In the genomic region with DNA sequence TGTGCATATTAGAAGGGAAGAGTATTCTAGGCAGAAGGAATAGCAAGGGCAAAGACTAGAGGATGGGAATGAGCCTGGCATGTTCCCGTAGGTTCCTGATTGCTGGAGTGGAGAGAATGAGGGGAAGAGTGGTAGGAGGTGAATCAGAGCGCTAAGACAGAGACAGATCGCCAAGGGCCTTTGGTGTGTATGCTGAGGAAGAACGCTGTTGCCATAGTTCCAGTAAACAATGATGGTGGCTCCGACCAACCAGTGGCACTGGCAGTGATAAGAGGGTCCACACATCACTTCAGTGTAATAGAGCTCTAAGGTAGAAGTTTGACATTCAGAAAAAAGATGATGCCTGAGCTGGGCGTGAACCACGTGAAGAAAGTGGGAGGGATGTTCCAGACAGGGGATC, we compare ENCODE assay signal across 6 cellular contexts. TPM values are rescaled to one million over a fixed set of nuclear protein-coding genes. Genes with fewer than 3 reads are reported as not detected.
DNase-seq lines count a peak whose midpoint lies in the region; ATAC-seq and TF ChIP-seq lines count a peak whose summit lies in the region.

No MANE protein-coding gene starts in this region.

- peaks cover 44% of the 10 kb centered on the region for H3K36me3 Mint-ChIP-seq in MCF 10A (ENCODE audit: insufficient read depth, unreplicated experiment)

- peak overlapping the region; percentile 87 for H3K27ac Mint-ChIP-seq in MCF 10A (ENCODE audit: low read depth, unreplicated experiment)

- H3K4me3 Mint-ChIP-seq in MCF 10A (ENCODE audit: unreplicated experiment) = peak overlapping the region; percentile 83

- intact Hi-C loops in MCF 10A (cut with micrococcal nuclease) = no loop called here
- intact Hi-C loops in left colon (cut with DNase I, micrococcal nuclease) = no loop called here

- H3K9me3 Mint-ChIP-seq in MCF 10A (ENCODE audit: unreplicated experiment) = peaks cover 15% of the 10 kb centered on the region

- TF ChIP-seq CTCF in MCF 10A (IDR thresholded peaks at IDR 0.05; ENCODE audit: unreplicated experiment) = no peak

- H4K8ac ChIP-seq in trophoblast cell (ENCODE audit: low read depth, low read length) = no peak overlapping the region

- no peak overlapping the region for H2AFZ ChIP-seq in trophoblast cell (ENCODE audit: insufficient read depth, low read length, poor library complexity)

- H3K18ac ChIP-seq in trophoblast cell (ENCODE audit: low read length) = peak overlapping the region; percentile 23

- H3K27ac ChIP-seq in HUES48 (ENCODE audit: low read depth, low read length) (no peak overlapping the region), trophoblast cell (ENCODE audit: low read depth, low read length) (no peak overlapping the region)

- H3K4me1 Mint-ChIP-seq in MCF 10A (ENCODE audit: insufficient read depth, unreplicated experiment) = peaks cover 11% of the 10 kb centered on the region

- H3K4ac ChIP-seq in trophoblast cell (ENCODE audit: low read depth, low read length) = no peak overlapping the region

- H3K36me3 ChIP-seq in HUES48 (ENCODE audit: control insufficient read depth, insufficient read depth, low read length) (peaks cover 14% of the 10 kb centered on the region), trophoblast cell (ENCODE audit: control insufficient read depth in 1 of 2, insufficient read depth in 2 of 2, low read length in 2 of 2) (peaks cover 7 to 12% of the 10 kb centered on the region in 2 experiments)

- H3K4me1 ChIP-seq in HUES48 (ENCODE audit: control insufficient read depth, insufficient read depth, low read length) (no peaks in the 10 kb centered on the region), trophoblast cell (ENCODE audit: control insufficient read depth in 1 of 2, insufficient read depth in 2 of 2, low read length in 2 of 2) (peaks cover 3 to 5% of the 10 kb centered on the region in 2 experiments)

- no peak overlapping the region for H2BK5ac ChIP-seq in trophoblast cell (ENCODE audit: low read depth, low read length, poor library complexity)

- H3K4me2 ChIP-seq in trophoblast cell (ENCODE audit: low read length) = peak overlapping the region; percentile 65

- no peak overlapping the region for H3K14ac ChIP-seq in trophoblast cell (ENCODE audit: low read length)

- no peaks in the 10 kb centered on the region for H3K79me2 ChIP-seq in trophoblast cell (ENCODE audit: control insufficient read depth, insufficient read depth, low read length, poor library complexity)

- ATAC-seq in left colon = no peak

- H2AK5ac ChIP-seq in trophoblast cell (ENCODE audit: low read length) = no peak overlapping the region

- H4K12ac ChIP-seq in trophoblast cell (ENCODE audit: low read depth, low read length) = no peak overlapping the region

- CTCF ChIA-PET in MCF 10A (lab: Yijun Ruan, JAX) = interaction anchor here (0.6 to 1.3 kb wide), 8 partner anchors 8 to 219 kb away, joined by 3 to 6 read pairs (median 3); no protein-coding TSS in a partner anchor

- no peak overlapping the region for H4K91ac ChIP-seq in trophoblast cell (ENCODE audit: low read depth, low read length)

- TSS peak; percentile 28 for BruUV-seq in MCF 10A (replicated peaks; lab: Mats Ljungman, UMichigan)

- no CpG with 5 or more reads among the region's 7 CpGs for WGBS in trophoblast cell (ENCODE audit: extremely low coverage, insufficient coverage, insufficient read length)

- H3K27me3 Mint-ChIP-seq in MCF 10A (ENCODE audit: insufficient read depth, unreplicated experiment) = no peaks in the 10 kb centered on the region

- DNase-seq in MCF 10A (ENCODE audit: unreplicated experiment) (no peak), trophoblast cell (no peak), left colon (no peak), germinal center (ENCODE audit: low spot score) (no peak), RKO (ENCODE audit: low spot score) (no peak)

- H3K9ac ChIP-seq in HUES48 (ENCODE audit: low read depth, low read length) (no peak overlapping the region), trophoblast cell (ENCODE audit: low read length) (no peak overlapping the region)

- POLR2A ChIA-PET in MCF 10A (lab: Yijun Ruan, JAX) = interaction anchor here (0.6 to 2.6 kb wide), 15 partner anchors 10 to 457 kb away, joined by 3 to 17 read pairs (median 5); a partner anchor contains a TSS

- H3K4me3 ChIP-seq in HUES48 (ENCODE audit: low read depth, low read length) = peak overlapping the region; percentile 78
- no peak overlapping the region for H3K4me3 ChIP-seq in trophoblast cell (ENCODE audit: low read depth, low read length)

- peaks cover 39% of the 10 kb centered on the region for H3K9me3 ChIP-seq in HUES48 (ENCODE audit: control insufficient read depth, insufficient read depth, low read length)
- no peaks in the 10 kb centered on the region for H3K9me3 ChIP-seq in trophoblast cell (ENCODE audit: insufficient read depth, low read depth, low read length)

- no peak overlapping the region for H2BK12ac ChIP-seq in trophoblast cell (ENCODE audit: low read length)

- no peak overlapping the region for H3K23ac ChIP-seq in trophoblast cell (ENCODE audit: low read length)

- H3K27me3 ChIP-seq in HUES48 (ENCODE audit: control insufficient read depth, insufficient read depth, low read length) = no peaks in the 10 kb centered on the region
- H3K27me3 ChIP-seq in trophoblast cell (ENCODE audit: insufficient read depth, low read length) = no peaks in the 10 kb centered on the region

- peaks cover 4% of the 10 kb centered on the region for H3K79me1 ChIP-seq in trophoblast cell (ENCODE audit: low read length)

- H2BK120ac ChIP-seq in trophoblast cell (ENCODE audit: insufficient read depth, low read length, poor library complexity) = no peak overlapping the region

RNA-seq across cellular contexts. Expression of a gene that starts 1.0 kb away (rescaled TPM):
- total RNA-seq in MCF 10A (2022) (14.4 and 18.2 TPM in 2 replicates), left colon (10 to 100 TPM; 11.6 to 15.7 TPM)
- 7.7 and 7.9 TPM in 2 replicates for polyA plus RNA-seq in trophoblast cell (2013)

RNA-seq across cellular contexts. Expression of a gene that starts 18.9 kb away (rescaled TPM):
- total RNA-seq in MCF 10A (2022) = 66.9 and 102 TPM in 2 replicates
- 118 TPM in 2 replicates for polyA plus RNA-seq in trophoblast cell (2013)
- 100 to 1,000 TPM; 152 to 207 TPM for total RNA-seq in left colon

RNA-seq across cellular contexts. Expression of a gene that starts 31.7 kb away (rescaled TPM):
- 29.2 and 39.0 TPM in 2 replicates for total RNA-seq in MCF 10A (2022)
- polyA plus RNA-seq in trophoblast cell (2013) = 29.8 and 31.0 TPM in 2 replicates
- total RNA-seq in left colon = 1 to 10 TPM; 4.0 to 5.8 TPM

RNA-seq across cellular contexts. Expression of a gene that starts 33.8 kb away (rescaled TPM):
- total RNA-seq in MCF 10A (2022) (318 and 354 TPM in 2 replicates), left colon (100 to 1,000 TPM; 156 to 263 TPM)
- 159 and 161 TPM in 2 replicates for polyA plus RNA-seq in trophoblast cell (2013)

RNA-seq across cellular contexts. Expression of a gene that starts 56.8 kb away (rescaled TPM):
- 134 and 138 TPM in 2 replicates for total RNA-seq in MCF 10A (2022)
- polyA plus RNA-seq in trophoblast cell (2013) = 22.0 and 22.6 TPM in 2 replicates
- total RNA-seq in left colon = 100 to 1,000 TPM; 126 to 141 TPM
